27 cellular contexts compared by ENCODE assay signal in the genomic region with DNA sequence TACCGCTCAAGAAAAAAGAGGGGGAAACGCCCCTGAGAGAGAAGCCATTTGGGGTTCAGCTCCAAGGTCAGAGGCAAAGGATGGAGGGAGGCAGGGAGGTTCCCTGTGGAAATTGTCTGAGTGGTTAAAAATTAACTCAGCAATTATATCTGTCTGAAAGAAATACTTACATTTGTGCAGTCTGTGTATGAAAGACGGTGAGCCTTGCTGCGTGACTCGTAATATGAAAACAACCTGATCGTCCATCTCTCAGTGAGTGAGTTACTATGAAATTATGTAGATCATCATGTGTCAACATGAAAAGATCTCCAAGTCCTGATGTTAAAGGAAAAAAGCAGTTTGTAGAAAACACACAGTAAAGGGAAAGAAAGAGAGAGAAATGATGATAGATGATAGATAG.
"Had no signal": no experiment of that assay in that cellular context is flagged by ENCODE, and none has a peak within 500 bp of the region (broad histone marks: within the 10 kb centered on the region; RNA-seq: fewer than 3 reads in every experiment).

No MANE protein-coding gene starts in this region.

- H3K27ac ChIP-seq: left ventricle myocardium inferior, pancreas, prostate gland, skin epidermis, stomach, testis, thyroid gland, transverse colon, upper lobe of left lung, vagina had no signal

- H3K9me3 ChIP-seq: left ventricle myocardium inferior, pancreas, prostate gland, stomach, testis, thyroid gland, transverse colon, upper lobe of left lung, vagina had no signal

- H3K9me3 Mint-ChIP-seq: naive thymus-derived CD8-positive, alpha-beta T cell; nephron; neural crest cell; stimulated activated naive B cell treated with anti-CD40 and anti-IgM and Interleukin-4, amounts not matched to agents 10 μg/mL and 1 μg/mL and 100 μg/mL, for 72 hours had no signal

- H3K36me3 Mint-ChIP-seq: naive thymus-derived CD8-positive, alpha-beta T cell; stimulated activated naive B cell treated with anti-CD40 and anti-IgM and Interleukin-4, amounts not matched to agents 10 μg/mL and 1 μg/mL and 100 μg/mL, for 72 hours had no signal

- H3K36me3 ChIP-seq: left ventricle myocardium inferior, pancreas, prostate gland, stomach, thyroid gland, transverse colon, upper lobe of left lung, vagina had no signal

- H3K4me3 ChIP-seq: left ventricle myocardium inferior, lung, pancreas, prostate gland, skin epidermis, stomach, testis, thyroid gland, transverse colon, upper lobe of left lung, vagina had no signal

- H3K27ac Mint-ChIP-seq: naive thymus-derived CD8-positive, alpha-beta T cell; nephron; stimulated activated naive B cell treated with anti-CD40 and anti-IgM and Interleukin-4, amounts not matched to agents 10 μg/mL and 1 μg/mL and 100 μg/mL, for 72 hours had no signal

- H3K27me3 ChIP-seq: testis, thyroid gland, transverse colon, upper lobe of left lung had no signal

- DNase-seq: islet precursor cell; left ventricle myocardium inferior; mesenchymal stem cell; naive thymus-derived CD8-positive, alpha-beta T cell; nucleus accumbens; pancreas; posterior cingulate gyrus; retina; right cardiac atrium; stimulated activated CD4-positive, alpha-beta T cell treated with anti-CD3 and anti-CD28 coated beads, Interleukin-12 subunit alpha, Interleukin-12 subunit beta, amount 100 ng/mL, for 4 hours; stimulated activated CD4-positive, alpha-beta T cell treated with anti-CD3 and anti-CD28 coated beads, Interleukin-15, amount 100 ng/mL, for 24 hours; stimulated activated CD4-positive, alpha-beta T cell treated with anti-CD3 and anti-CD28 coated beads, Interleukin-2, amount 100 ng/mL, for 24 hours; stimulated activated CD4-positive, alpha-beta T cell treated with anti-CD3 and anti-CD28 coated beads, Interleukin-4, amount 100 ng/mL, for 1 hour; stimulated activated naive B cell treated with anti-CD40 and anti-IgM and Interleukin-4, amounts not matched to agents 10 μg/mL and 1 μg/mL and 100 μg/mL, for 72 hours; stimulated activated naive CD8-positive, alpha-beta T cell treated with anti-CD3 and anti-CD28 coated beads, Interleukin-15, Interleukin-2, amounts not matched to agents 100 U/mL and 50 U/mL, for 24 hours; stomach; testis; thyroid gland; transverse colon; upper lobe of left lung had no signal

- H3K4me3 Mint-ChIP-seq: naive thymus-derived CD8-positive, alpha-beta T cell; nephron; neural crest cell; stimulated activated naive B cell treated with anti-CD40 and anti-IgM and Interleukin-4, amounts not matched to agents 10 μg/mL and 1 μg/mL and 100 μg/mL, for 72 hours had no signal

- H3K4me1 ChIP-seq: left ventricle myocardium inferior, pancreas, prostate gland, stomach, testis, thyroid gland, vagina had no signal

- ATAC-seq: naive thymus-derived CD8-positive, alpha-beta T cell; pancreas; right cardiac atrium; sciatic nerve; stimulated activated naive B cell treated with anti-CD40 and anti-IgM and Interleukin-4, amounts not matched to agents 10 μg/mL and 1 μg/mL and 100 μg/mL, for 72 hours; stimulated activated naive CD8-positive, alpha-beta T cell treated with anti-CD3 and anti-CD28 coated beads, Interleukin-15, Interleukin-2, amounts not matched to agents 100 U/mL and 50 U/mL, for 24 hours had no signal
